In the genomic region with DNA sequence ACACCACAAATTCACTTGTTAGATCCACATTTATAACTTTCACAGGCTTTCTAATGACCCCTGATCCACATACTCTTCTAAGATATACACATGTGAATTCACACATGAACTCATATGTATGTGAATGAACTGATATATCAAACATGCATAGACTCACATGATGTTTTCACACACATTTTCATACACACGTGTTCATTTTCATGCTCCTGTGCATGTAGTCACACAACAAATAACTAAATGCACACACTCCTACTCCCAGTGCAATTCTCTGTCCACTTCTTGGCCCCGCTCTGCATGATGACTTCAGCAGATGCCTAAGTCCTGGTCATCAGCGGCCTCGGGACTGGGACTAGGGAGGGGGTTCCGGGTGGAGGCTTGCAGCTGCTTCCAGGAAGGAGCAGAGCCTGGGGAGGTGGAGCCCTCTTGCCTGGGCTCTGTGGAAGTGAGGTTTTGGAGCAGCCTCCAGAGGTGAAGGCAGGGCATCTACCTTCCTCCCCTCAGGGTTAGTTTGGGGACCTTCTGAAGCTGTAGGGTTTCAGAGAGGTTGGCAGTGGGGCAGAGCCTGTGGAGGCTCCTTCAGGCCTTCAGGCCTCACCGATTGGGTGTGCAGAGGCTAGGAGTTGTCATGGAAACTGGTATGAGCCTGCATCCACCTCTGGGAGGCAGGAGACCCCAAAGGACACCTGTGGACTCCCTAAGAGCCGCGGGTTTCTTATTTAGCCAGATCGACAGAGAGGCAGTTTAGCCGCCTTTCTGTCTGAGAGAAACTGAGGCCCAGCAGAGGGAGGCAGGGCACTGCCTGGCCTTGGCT, we compare ENCODE assay signal across 8 cellular contexts. TPM values are rescaled to one million over a fixed set of nuclear protein-coding genes. Genes with fewer than 3 reads are reported as not detected.
DNase-seq lines count a peak whose midpoint lies in the region; ATAC-seq, FAIRE-seq and TF ChIP-seq lines count a peak whose summit lies in the region.

No MANE protein-coding gene starts in this region.

- TF ChIP-seq RAD21 in A549 (conservative IDR thresholded peaks at IDR 0.05 in 1 of 2, IDR thresholded peaks at IDR 0.05 in 1 of 2): no peak

- ATAC-seq in A549 (no peak), HG02981 (IDR thresholded peaks at IDR 0.05; ENCODE audit: unreplicated experiment) (no peak), foreskin keratinocyte (no peak)

- H3K9ac ChIP-seq in HUES48 (ENCODE audit: low read depth, low read length) (no peak overlapping the region), smooth muscle cell (ENCODE audit: low read depth) (peak overlapping the region; percentile 92)

- H3K4me3 ChIP-seq in A549 (no peak overlapping the region), HUES48 (ENCODE audit: low read depth, low read length) (no peak overlapping the region), cardiac fibroblast (replicated peaks in 1 of 2; ENCODE audit: low read depth in 2 of 2, low read length in 2 of 2) (peak overlapping the region; percentile 79 to 82), smooth muscle cell (peak overlapping the region; percentile 81)

- TF ChIP-seq CTCF in A549 (IDR thresholded peaks at IDR 0.05) (no peak), cardiac fibroblast (IDR thresholded peaks at IDR 0.05; ENCODE audit: low read depth, low read length) (no peak), smooth muscle cell (IDR thresholded peaks at IDR 0.05; ENCODE audit: borderline replicate concordance, insufficient read depth, poor library complexity, severe bottlenecking) (no peak), foreskin keratinocyte (conservative IDR thresholded peaks at IDR 0.05) (no peak)

- DNase-seq in A549 (ENCODE audit: low read depth in 1 of 2, low spot score in 1 of 2): no peak
- peak; percentile 94 to 95 for DNase-seq in cardiac fibroblast (ENCODE audit: low read depth in 2 of 2)
- DNase-seq in smooth muscle cell (lab: John Stamatoyannopoulos, UW; ENCODE audit: unreplicated experiment): peak; percentile 40
- DNase-seq in stimulated activated CD4-positive, alpha-beta T cell treated with anti-CD3 and anti-CD28 coated beads, Interleukin-1b, Interleukin-23, amount 100 ng/mL, for 48 hours: no peak
- DNase-seq in foreskin keratinocyte: no peak

- TF ChIP-seq POLR2A in A549 (IDR thresholded peaks at IDR 0.05; ENCODE audit: low read length): no peak

- peaks cover 40% of the 10 kb centered on the region for H3K79me2 ChIP-seq in smooth muscle cell (ENCODE audit: low read depth)

- CTCF ChIA-PET in A549 (lab: Yijun Ruan, JAX): interaction anchor here (1.3 to 25.8 kb wide), 6 partner anchors 6 to 61 kb away, joined by 3 to 608 read pairs (median 226); partner anchors contain the start of genes LZTS2, MRPL43, PDZD7 and SFXN3

- no peak overlapping the region for H2AFZ ChIP-seq in smooth muscle cell (ENCODE audit: low read depth)

- peaks cover 11% of the 10 kb centered on the region for H3F3A ChIP-seq in smooth muscle cell (ENCODE audit: low read depth)

- POLR2A ChIA-PET in A549 (lab: Yijun Ruan, JAX): no interaction called here

- peaks cover 23% of the 10 kb centered on the region for H3K4me1 ChIP-seq in A549
- peaks cover 14% of the 10 kb centered on the region for H3K4me1 ChIP-seq in HUES48 (ENCODE audit: control insufficient read depth, insufficient read depth, low read length)
- H3K4me1 ChIP-seq in smooth muscle cell (ENCODE audit: low read depth): peaks cover 26% of the 10 kb centered on the region
- H3K4me1 ChIP-seq in foreskin keratinocyte: peaks cover 4% of the 10 kb centered on the region

- no peaks in the 10 kb centered on the region for H3K9me3 ChIP-seq in A549
- no peaks in the 10 kb centered on the region for H3K9me3 ChIP-seq in HUES48 (ENCODE audit: control insufficient read depth, insufficient read depth, low read length)
- no peaks in the 10 kb centered on the region for H3K9me3 ChIP-seq in smooth muscle cell (replicated peaks; ENCODE audit: low read depth)

- H3K4me2 ChIP-seq in A549 (peak overlapping the region; percentile 89; the same call in 2 of the 3 replicates), smooth muscle cell (peak overlapping the region; percentile 93)

- FAIRE-seq in A549 (lab: Jason Lieb, UNC): no peak

- H3K36me3 ChIP-seq in HUES48 (ENCODE audit: control insufficient read depth, insufficient read depth, low read length) (peaks cover 41% of the 10 kb centered on the region), smooth muscle cell (ENCODE audit: low read depth) (no peaks in the 10 kb centered on the region)

- no peaks in the 10 kb centered on the region for H3K27me3 ChIP-seq in HUES48 (ENCODE audit: control insufficient read depth, insufficient read depth, low read length)
- no peaks in the 10 kb centered on the region for H3K27me3 ChIP-seq in layer of hippocampus (ENCODE audit: control insufficient read depth, insufficient read depth, low read length)
- H3K27me3 ChIP-seq in smooth muscle cell (ENCODE audit: low read depth): no peaks in the 10 kb centered on the region
- no peaks in the 10 kb centered on the region for H3K27me3 ChIP-seq in foreskin keratinocyte

- no peak for TF ChIP-seq EP300 in A549 (IDR thresholded peaks at IDR 0.05)

- 75% methylated on average over 10 of the region's 10 CpGs for WGBS in A549 (ENCODE audit: missing lambda C conversion rate)
- 53% methylated on average over 10 of the region's 10 CpGs for WGBS in smooth muscle cell (ENCODE audit: low lambda C conversion rate)

- H3K27ac ChIP-seq in A549 (no peak overlapping the region; a peak in 2 of 6 replicates), HUES48 (ENCODE audit: low read depth, low read length) (peak overlapping the region; percentile 17), layer of hippocampus (ENCODE audit: low read depth, low read length) (peak overlapping the region; percentile 99), smooth muscle cell (ENCODE audit: low read depth) (peak overlapping the region; percentile 97), foreskin keratinocyte (no peak overlapping the region)

- peaks cover 49% of the 10 kb centered on the region for H4K20me1 ChIP-seq in smooth muscle cell (ENCODE audit: low read depth)

TF ChIP-seq in A549, 52 proteins besides CTCF, POLR2A, EP300 and RAD21:
- TF ChIP-seq RNF2 (IDR thresholded peaks at IDR 0.05; ENCODE audit: borderline replicate concordance, low read depth) (no peak), MAX (IDR thresholded peaks at IDR 0.05) (no peak), ZFP36 (IDR thresholded peaks at IDR 0.05; ENCODE audit: borderline replicate concordance, partially characterized antibody) (no peak), FOSB (CRISPR knock-in tag; IDR thresholded peaks at IDR 0.05) (no peak), CBX2 (IDR thresholded peaks at IDR 0.05; ENCODE audit: borderline replicate concordance, low read depth) (no peak)

RNA-seq across cellular contexts. Expression of gene LZTS2, which starts 1.8 kb away (rescaled TPM):
- 13.8 and 15.7 TPM in 2 replicates for polyA plus RNA-seq in A549 (2011; rRNA removed)
- polyA plus RNA-seq in A549 (2012; cell fraction: cytosol; rRNA removed): 24.1 and 41.0 TPM in 2 replicates
- polyA plus RNA-seq in A549 (2012; cell fraction: nucleus; rRNA removed): 98.0 and 113 TPM in 2 replicates
- polyA plus RNA-seq in A549 (2017; fragmentation: RNase III; extraction: RNeasy Plus Mini Kit Qiagen cat#74134 plus additional on column Dnase treatment): 23.8 to 35.5 TPM (median 34.0 TPM) in 3 replicates
- 17.2 and 17.9 TPM in 2 replicates for polyA minus RNA-seq in A549 (2011; rRNA and poly(A)+ RNA removed)
- total RNA-seq in smooth muscle cell: 54.9 and 57.9 TPM in 2 replicates
- polyA plus RNA-seq in smooth muscle cell: 96.2 and 103 TPM in 2 replicates
- total RNA-seq in foreskin keratinocyte: 38.0 and 39.8 TPM in 2 replicates
- 30.5 and 30.9 TPM in 2 replicates for polyA plus RNA-seq in foreskin keratinocyte

RNA-seq across cellular contexts. Expression of gene TWNK, which starts 14.1 kb away (rescaled TPM):
- 21.1 and 26.7 TPM in 2 replicates for polyA plus RNA-seq in A549 (2011; rRNA removed)
- 19.5 and 21.8 TPM in 2 replicates for polyA plus RNA-seq in A549 (2012; cell fraction: cytosol; rRNA removed)
- 16.0 and 20.8 TPM in 2 replicates for polyA plus RNA-seq in A549 (2012; cell fraction: nucleus; rRNA removed)
- 34.7 to 36.0 TPM (median 35.9 TPM) in 3 replicates for polyA plus RNA-seq in A549 (2017; fragmentation: RNase III; extraction: RNeasy Plus Mini Kit Qiagen cat#74134 plus additional on column Dnase treatment)
- polyA minus RNA-seq in A549 (2011; rRNA and poly(A)+ RNA removed): 21.0 and 21.4 TPM in 2 replicates
- 2.0 and 2.3 TPM in 2 replicates for total RNA-seq in smooth muscle cell
- 2.5 and 3.9 TPM in 2 replicates for polyA plus RNA-seq in smooth muscle cell
- 15.8 and 17.2 TPM in 2 replicates for total RNA-seq in foreskin keratinocyte
- 11.6 and 13.8 TPM in 2 replicates for polyA plus RNA-seq in foreskin keratinocyte

RNA-seq across cellular contexts. Expression of gene MRPL43, which starts 14.1 kb away (rescaled TPM):
- polyA plus RNA-seq in A549 (2011; rRNA removed) (76.3 and 77.4 TPM in 2 replicates), A549 (2017; fragmentation: RNase III; extraction: RNeasy Plus Mini Kit Qiagen cat#74134 plus additional on column Dnase treatment) (82.2 to 86.7 TPM (median 83.4 TPM) in 3 replicates), smooth muscle cell (104 and 120 TPM in 2 replicates), foreskin keratinocyte (107 and 114 TPM in 2 replicates)
- polyA plus RNA-seq in A549 (2012; cell fraction: cytosol; rRNA removed): 193 and 212 TPM in 2 replicates
- 145 and 218 TPM in 2 replicates for polyA plus RNA-seq in A549 (2012; cell fraction: nucleus; rRNA removed)
- polyA minus RNA-seq in A549 (2011; rRNA and poly(A)+ RNA removed): 17.5 and 27.5 TPM in 2 replicates
- total RNA-seq in smooth muscle cell (59.3 and 89.9 TPM in 2 replicates), foreskin keratinocyte (81.4 and 88.5 TPM in 2 replicates)

RNA-seq across cellular contexts. Expression of gene PDZD7, which starts 29.5 kb away (rescaled TPM):
- polyA plus RNA-seq in A549 (2011; rRNA removed) (0.20 and 0.21 TPM in 2 replicates), A549 (2017; fragmentation: RNase III; extraction: RNeasy Plus Mini Kit Qiagen cat#74134 plus additional on column Dnase treatment) (0.56 to 0.79 TPM (median 0.63 TPM) in 3 replicates), smooth muscle cell (0.93 and 4.2 TPM in 2 replicates), foreskin keratinocyte (0.61 and 0.82 TPM in 2 replicates)
- polyA plus RNA-seq in A549 (2012; cell fraction: cytosol; rRNA removed): 0.94 and 1.1 TPM in 2 replicates
- polyA plus RNA-seq in A549 (2012; cell fraction: nucleus; rRNA removed): 2.1 and 2.3 TPM in 2 replicates
- polyA minus RNA-seq in A549 (2011; rRNA and poly(A)+ RNA removed): 0.25 and 0.44 TPM in 2 replicates
- total RNA-seq in smooth muscle cell (2.0 and 4.5 TPM in 2 replicates), foreskin keratinocyte (0.85 TPM in 2 replicates)

RNA-seq across cellular contexts. Expression of gene SFXN3, which starts 29.6 kb away (rescaled TPM):
- 33.7 and 42.1 TPM in 2 replicates for polyA plus RNA-seq in A549 (2011; rRNA removed)
- 32.4 and 40.0 TPM in 2 replicates for polyA plus RNA-seq in A549 (2012; cell fraction: cytosol; rRNA removed)
- 97.7 and 113 TPM in 2 replicates for polyA plus RNA-seq in A549 (2012; cell fraction: nucleus; rRNA removed)
- 26.3 to 27.6 TPM (median 26.4 TPM) in 3 replicates for polyA plus RNA-seq in A549 (2017; fragmentation: RNase III; extraction: RNeasy Plus Mini Kit Qiagen cat#74134 plus additional on column Dnase treatment)
- polyA minus RNA-seq in A549 (2011; rRNA and poly(A)+ RNA removed): 57.2 and 59.7 TPM in 2 replicates
- total RNA-seq in smooth muscle cell: 79.1 and 86.9 TPM in 2 replicates
- 92.1 and 120 TPM in 2 replicates for polyA plus RNA-seq in smooth muscle cell
- 38.8 and 46.0 TPM in 2 replicates for total RNA-seq in foreskin keratinocyte
- polyA plus RNA-seq in foreskin keratinocyte: 24.1 and 27.9 TPM in 2 replicates

Comparison
In these comparisons a context has a peak if more than half of its experiments do, and no peak if none do; other contexts are left out.
1. DNase-seq: peak in cardiac fibroblast (2 of 2) and smooth muscle cell (single experiment); none in A549 (0 of 2), stimulated activated CD4-positive, alpha-beta T cell treated with anti-CD3 and anti-CD28 coated beads, Interleukin-1b, Interleukin-23, amount 100 ng/mL, for 48 hours (single experiment) and foreskin keratinocyte (0 of 2).
2. H3K27ac ChIP-seq: peak in HUES48 (single experiment), layer of hippocampus (single experiment) and smooth muscle cell (single experiment); none in A549 (0 of 2) and foreskin keratinocyte (single experiment).
3. H3K4me3 ChIP-seq: peak in cardiac fibroblast (2 of 2) and smooth muscle cell (single experiment); none in A549 (single experiment) and HUES48 (single experiment).